ENCODE assay signal across 21 cellular contexts in the genomic region with DNA sequence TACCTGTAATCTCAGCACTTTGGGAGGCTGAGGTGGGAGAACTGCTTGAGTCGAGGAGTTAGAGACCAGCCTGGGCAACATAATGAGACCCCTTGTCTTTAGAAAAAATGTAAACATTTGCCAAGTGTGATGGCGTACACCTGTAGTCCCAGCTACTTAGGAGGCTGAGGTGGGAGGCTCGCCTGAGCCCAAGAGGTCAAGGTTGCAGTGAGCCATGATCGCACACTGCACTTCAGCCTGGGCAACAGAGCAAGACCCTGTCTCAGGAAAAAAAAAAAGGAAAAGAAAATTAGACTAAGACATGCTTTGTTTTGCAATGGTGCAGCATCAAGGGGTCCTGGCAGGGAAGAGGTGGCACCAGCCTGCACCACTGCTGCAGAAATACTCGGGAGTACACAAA. TPM values are rescaled to one million over a fixed set of nuclear protein-coding genes. Genes with fewer than 3 reads are reported as not detected.
DNase-seq lines count a peak whose midpoint lies in the region; ATAC-seq, FAIRE-seq and TF ChIP-seq lines count a peak whose summit lies in the region.
"Had no signal": no experiment of that assay in that cellular context is flagged by ENCODE, and none has a peak within 500 bp of the region (broad histone marks: within the 10 kb centered on the region; RNA-seq: fewer than 3 reads in every experiment).

No MANE protein-coding gene starts in this region.

- H2AFZ ChIP-seq in H9 (ENCODE audit: low read length) (no peak overlapping the region), astrocyte (ENCODE audit: low read depth, low read length) (no peak overlapping the region), SK-N-SH (ENCODE audit: low read depth) (no peak overlapping the region)
- H2AFZ ChIP-seq: GM23338 had no signal

- H3K9ac ChIP-seq in H9 (ENCODE audit: extremely low read depth, insufficient read length, low read length) = no peak overlapping the region
- H3K9ac ChIP-seq in astrocyte (ENCODE audit: low read length) = peak overlapping the region; percentile 39
- H3K9ac ChIP-seq in SK-N-SH = no peak overlapping the region
- H3K9ac ChIP-seq: BLaER1 had no signal

- no peaks in the 10 kb centered on the region for H3K27me3 Mint-ChIP-seq in H9 (ENCODE audit: low read depth)
- no peaks in the 10 kb centered on the region for H3K27me3 Mint-ChIP-seq in astrocyte (ENCODE audit: low read depth, unreplicated experiment)
- peaks cover 7% of the 10 kb centered on the region for H3K27me3 Mint-ChIP-seq in nephron progenitor cell (ENCODE audit: low read depth, poor library complexity)

- H3K9me3 ChIP-seq in A549 (no peaks in the 10 kb centered on the region), H9 (ENCODE audit: control insufficient read depth, low read depth, low read length) (no peaks in the 10 kb centered on the region), astrocyte (ENCODE audit: insufficient read depth, low read depth, low read length) (no peaks in the 10 kb centered on the region), spleen (no peaks in the 10 kb centered on the region), SK-N-SH (no peaks in the 10 kb centered on the region)
- H3K9me3 ChIP-seq: BLaER1, MG63 had no signal

- no peak for TF ChIP-seq EP300 in A549 (IDR thresholded peaks at IDR 0.05)
- no peak for TF ChIP-seq EP300 in SK-N-SH (IDR thresholded peaks at IDR 0.05; ENCODE audit: borderline replicate concordance in 1 of 2, low read depth in 1 of 2, low read length in 1 of 2)

- FAIRE-seq in A549 (lab: Jason Lieb, UNC) (no peak), astrocyte (lab: Jason Lieb, UNC) (no peak)
- FAIRE-seq: GM19239 had no signal

- no peaks in the 10 kb centered on the region for H3K9me2 ChIP-seq in SK-N-SH

- no peaks in the 10 kb centered on the region for H3F3A ChIP-seq in SK-N-SH (replicated peaks; ENCODE audit: insufficient read depth)

- H3K4me1 Mint-ChIP-seq in H9 = peaks cover 5% of the 10 kb centered on the region in 2 experiments; a peak in 1 of 4 replicates
- H3K4me1 Mint-ChIP-seq in astrocyte (ENCODE audit: low read depth, unreplicated experiment) = peaks cover 22% of the 10 kb centered on the region
- peaks cover 28% of the 10 kb centered on the region for H3K4me1 Mint-ChIP-seq in nephron progenitor cell

- H3K56ac ChIP-seq in H9 (ENCODE audit: insufficient read length, low read depth, low read length) = no peak overlapping the region

- H3K4me1 ChIP-seq in A549 (peaks cover 24% of the 10 kb centered on the region), H9 (ENCODE audit: insufficient read depth, low read length) (no peaks in the 10 kb centered on the region), astrocyte (ENCODE audit: insufficient read depth, low read length) (peaks cover 33% of the 10 kb centered on the region), spleen (peaks cover 0 to 18% (median 12%) of the 10 kb centered on the region in 6 donors), SK-N-SH (ENCODE audit: control insufficient read depth in 1 of 2, insufficient read depth in 2 of 2, low read depth in 1 of 2, low read length in 1 of 2) (no peaks in the 10 kb centered on the region)

- intact Hi-C loops in spleen (cut with DNase I; ENCODE audit: low total_unique reads) = no loop called here

- H3K36me3 ChIP-seq in astrocyte (ENCODE audit: insufficient read depth, low read length) (peaks cover 14% of the 10 kb centered on the region), spleen (peaks cover 0 to 8% (median 0%) of the 10 kb centered on the region in 6 donors), SK-N-SH (replicated peaks in 1 of 2; ENCODE audit: control insufficient read depth in 1 of 2, insufficient read depth in 2 of 2, low read length in 1 of 2) (peaks cover 3 to 5% of the 10 kb centered on the region in 2 experiments)
- H3K36me3 ChIP-seq: BLaER1, MG63 had no signal

- POLR2A ChIA-PET in A549 (lab: Yijun Ruan, JAX) = no interaction called here
- POLR2A ChIA-PET in SK-N-SH (lab: Yijun Ruan, JAX) = no interaction called here

- H3K27ac ChIP-seq in A549 = peak overlapping the region; percentile 46 to 80; a peak in 5 of 6 replicates
- no peak overlapping the region for H3K27ac ChIP-seq in H9 (ENCODE audit: insufficient read length, low read depth, low read length)
- H3K27ac ChIP-seq in astrocyte (ENCODE audit: low read depth, low read length) = peak overlapping the region; percentile 44
- H3K27ac ChIP-seq in spleen = no peak overlapping the region
- H3K27ac ChIP-seq in SK-N-SH (ENCODE audit: low read depth in 2 of 2, low read length in 1 of 2) = no peak overlapping the region
- H3K27ac ChIP-seq: BLaER1, SK-N-MC had no signal

- no peak for TF ChIP-seq CTCF in A549 (IDR thresholded peaks at IDR 0.05)
- no peak for TF ChIP-seq CTCF in H9 (conservative IDR thresholded peaks at IDR 0.05)
- no peak for TF ChIP-seq CTCF in astrocyte (IDR thresholded peaks at IDR 0.05; ENCODE audit: insufficient read depth, low read depth, low read length)
- TF ChIP-seq CTCF in nephron progenitor cell (IDR thresholded peaks at IDR 0.05) = no peak
- no peak for TF ChIP-seq CTCF in spleen (IDR thresholded peaks at IDR 0.05 in 8 of 11, conservative IDR thresholded peaks at IDR 0.05 in 3 of 11)
- TF ChIP-seq CTCF in SK-N-SH (IDR thresholded peaks at IDR 0.05) = no peak

- H2BK15ac ChIP-seq in H9 (ENCODE audit: low read depth, low read length) = no peak overlapping the region

- H3K79me2 ChIP-seq in H9 (ENCODE audit: insufficient read depth, low read length) = no peaks in the 10 kb centered on the region
- peaks cover 18% of the 10 kb centered on the region for H3K79me2 ChIP-seq in astrocyte (ENCODE audit: insufficient read depth, low read length)
- peaks cover 6% of the 10 kb centered on the region; the same call in 1 of the 2 replicates for H3K79me2 ChIP-seq in SK-N-SH (ENCODE audit: insufficient read depth)

- no peak overlapping the region for H3T11ph ChIP-seq in H9 (ENCODE audit: low read length)

- no peak overlapping the region for H2BK20ac ChIP-seq in H9 (ENCODE audit: low read depth, low read length, poor library complexity, severe bottlenecking)

- no peaks in the 10 kb centered on the region for H3K9me3 Mint-ChIP-seq in H9
- H3K9me3 Mint-ChIP-seq in astrocyte (ENCODE audit: unreplicated experiment) = no peaks in the 10 kb centered on the region
- no peaks in the 10 kb centered on the region for H3K9me3 Mint-ChIP-seq in nephron progenitor cell
- H3K9me3 Mint-ChIP-seq: CD4-positive, alpha-beta memory T cell; GM23338 had no signal

- no peak overlapping the region for H2AK5ac ChIP-seq in H9 (ENCODE audit: insufficient read length, low read length)

- H2BK120ac ChIP-seq in H9 (ENCODE audit: low read depth, low read length, poor library complexity, severe bottlenecking) = no peak overlapping the region

- WGBS in A549 (ENCODE audit: missing lambda C conversion rate) = 78% methylated on average over 5 of the region's 5 CpGs
- no CpG with 5 or more reads among the region's 5 CpGs for WGBS in H9 (ENCODE audit: extremely low coverage, insufficient read length, low lambda C conversion rate)
- WGBS in spleen, 5 donors = 80 to 87% (median 85%) methylated on average over 5 of the region's 5 CpGs
- 80% methylated on average over 5 of the region's 5 CpGs for WGBS in SK-N-SH (ENCODE audit: low lambda C conversion rate)

- no peak for DNase-seq in A549 (ENCODE audit: low read depth in 1 of 2, low spot score in 1 of 2)
- no peak for DNase-seq in H9
- DNase-seq in astrocyte (ENCODE audit: low read depth) = no peak
- no peak for DNase-seq in nephron progenitor cell
- no peak for DNase-seq in spleen
- DNase-seq in NCI-H1694 (lab: John Stamatoyannopoulos, UW) = no peak
- no peak for DNase-seq in SK-N-SH
- no peak for DNase-seq in A172 (ENCODE audit: low spot score)
- DNase-seq: CD4-positive, alpha-beta memory T cell; DMS153; GDM1; NCI-H1048; NCI-H1436; NCI-H2081; NCI-H748 treated with DMSO at 0.1 percent for 48 hours; NK-92 treated with Interleukin-12 subunit alpha and Interleukin-12 subunit beta, amount 100 ng/mL, for 24 hours had no signal

- TF ChIP-seq RAD21 in A549 (conservative IDR thresholded peaks at IDR 0.05 in 1 of 2, IDR thresholded peaks at IDR 0.05 in 1 of 2) = no peak
- TF ChIP-seq RAD21 in SK-N-SH (IDR thresholded peaks at IDR 0.05; ENCODE audit: low read length) = no peak

- H3K4me3 Mint-ChIP-seq in H9 (no peak overlapping the region), astrocyte (ENCODE audit: unreplicated experiment) (no peak overlapping the region), nephron progenitor cell (no peak overlapping the region)
- H3K4me3 Mint-ChIP-seq: CD4-positive, alpha-beta memory T cell; GM23338 had no signal

- no peak overlapping the region for H3K23ac ChIP-seq in H9 (ENCODE audit: insufficient read length, low read depth, low read length)

- H4K5ac ChIP-seq in H9 (ENCODE audit: insufficient read length, low read depth, low read length) = no peak overlapping the region

- CTCF ChIA-PET in A549 (lab: Yijun Ruan, JAX) = interaction anchor here (0.8 to 1.2 kb wide), 2 partner anchors 35 to 89 kb away, joined by 3 read pairs; a partner anchor contains a TSS
- CTCF ChIA-PET in SK-N-SH (lab: Yijun Ruan, JAX) = interaction anchor here (1.0 to 1.8 kb wide), 4 partner anchors 11 to 345 kb away, joined by 3 to 7 read pairs (median 3); a partner anchor contains a TSS

- no peaks in the 10 kb centered on the region for H4K20me1 ChIP-seq in H9 (ENCODE audit: control insufficient read depth, insufficient read depth, insufficient read length)
- H4K20me1 ChIP-seq in astrocyte (ENCODE audit: insufficient read depth, low read length) = peaks cover 76% of the 10 kb centered on the region
- peaks cover 21% of the 10 kb centered on the region; the same call in 1 of the 2 replicates for H4K20me1 ChIP-seq in SK-N-SH (ENCODE audit: insufficient read depth)
- H4K20me1 ChIP-seq: BLaER1 had no signal

- H2BK12ac ChIP-seq in H9 (ENCODE audit: insufficient read length, low read depth, low read length) = no peak overlapping the region

- ATAC-seq in A549 = no peak
- ATAC-seq: GM23338 had no signal

- no peak overlapping the region for H3K18ac ChIP-seq in H9 (ENCODE audit: insufficient read length, low read depth, low read length)

- H3K79me1 ChIP-seq in H9 (ENCODE audit: insufficient read depth, low read depth, low read length, poor library complexity, severe bottlenecking) = no peaks in the 10 kb centered on the region

- no peak overlapping the region for H4K8ac ChIP-seq in H9 (replicated peaks; ENCODE audit: insufficient read length, low read depth, low read length)

- H3K4me2 ChIP-seq in A549 (peak overlapping the region; percentile 50), H9 (ENCODE audit: insufficient read depth, insufficient read length, low read length) (no peak overlapping the region), astrocyte (ENCODE audit: low read length) (peak overlapping the region; percentile 34), SK-N-SH (no peak overlapping the region)
- H3K4me2 ChIP-seq: BLaER1, GM23338 had no signal

- H4K91ac ChIP-seq in H9 (ENCODE audit: insufficient read length, low read depth, low read length) = no peak overlapping the region

- no peak overlapping the region for H3K4me3 ChIP-seq in A549
- no peak overlapping the region for H3K4me3 ChIP-seq in astrocyte (ENCODE audit: insufficient read depth, low read depth, low read length)
- H3K4me3 ChIP-seq in spleen = no peak overlapping the region
- no peak overlapping the region for H3K4me3 ChIP-seq in SK-N-SH (ENCODE audit: low read depth in 2 of 2, low read length in 1 of 2)
- H3K4me3 ChIP-seq: BLaER1, GM23338, MG63, SK-N-MC had no signal

- H2BK5ac ChIP-seq in H9 (ENCODE audit: insufficient read length, low read length) = no peak overlapping the region

- H3K4ac ChIP-seq in H9 (ENCODE audit: low read depth, low read length) = no peak overlapping the region

- no peaks in the 10 kb centered on the region for H3K23me2 ChIP-seq in H9 (ENCODE audit: insufficient read length, low read depth, low read length, poor library complexity, severe bottlenecking)

- H3K27ac Mint-ChIP-seq in H9 = peak overlapping the region; percentile 35 to 95 (median 77); a peak in 2 of 7 replicates
- H3K27ac Mint-ChIP-seq in astrocyte (ENCODE audit: unreplicated experiment) = peak overlapping the region; percentile 83
- H3K27ac Mint-ChIP-seq in nephron progenitor cell = peak overlapping the region; percentile 12
- H3K27ac Mint-ChIP-seq: CD4-positive, alpha-beta memory T cell had no signal

- no peak for TF ChIP-seq POLR2A in A549 (IDR thresholded peaks at IDR 0.05; ENCODE audit: low read length)
- TF ChIP-seq POLR2A in spleen (IDR thresholded peaks at IDR 0.05) = no peak

- H3K14ac ChIP-seq in H9 (ENCODE audit: insufficient read depth, low read length) = no peak overlapping the region

- peaks cover 0 to 9% (median 0%) of the 10 kb centered on the region in 3 experiments; a peak in 4 of 7 replicates for H3K36me3 Mint-ChIP-seq in H9 (ENCODE audit: insufficient read depth in 1 of 3, low read depth in 3 of 3)
- peaks cover 27% of the 10 kb centered on the region for H3K36me3 Mint-ChIP-seq in astrocyte (ENCODE audit: low read depth, unreplicated experiment)
- no peaks in the 10 kb centered on the region for H3K36me3 Mint-ChIP-seq in nephron progenitor cell (ENCODE audit: low read depth)
- H3K36me3 Mint-ChIP-seq: CD4-positive, alpha-beta memory T cell had no signal

- H3K27me3 ChIP-seq in H9 (ENCODE audit: insufficient read depth, low read length) (no peaks in the 10 kb centered on the region), astrocyte (ENCODE audit: insufficient read depth, low read length) (no peaks in the 10 kb centered on the region), spleen (replicated peaks in 1 of 7) (no peaks in the 10 kb centered on the region), SK-N-SH (ENCODE audit: insufficient read depth) (no peaks in the 10 kb centered on the region)
- H3K27me3 ChIP-seq: BLaER1, MG63 had no signal

RNA-seq across cellular contexts. Expression of a gene that starts 16.8 kb away (rescaled TPM):
- polyA plus RNA-seq in A549 (2011; rRNA removed) (3.6 and 3.7 TPM in 2 replicates), A549 (2017; fragmentation: RNase III; extraction: RNeasy Plus Mini Kit Qiagen cat#74134 plus additional on column Dnase treatment) (2.8 to 4.8 TPM (median 4.7 TPM) in 3 replicates), spleen (1 to 10 TPM; 1.2 to 2.8 (median 1.5) TPM), SK-N-SH (2012; rRNA removed) (1.8 and 2.1 TPM in 2 replicates)
- polyA plus RNA-seq in A549 (2012; cell fraction: cytosol; rRNA removed) = 1.5 and 1.9 TPM in 2 replicates
- polyA plus RNA-seq in A549 (2012; cell fraction: nucleus; rRNA removed) = 4.2 and 4.4 TPM in 2 replicates
- polyA minus RNA-seq in A549 (2011; rRNA and poly(A)+ RNA removed) = 4.5 and 27.1 TPM in 2 replicates
- total RNA-seq in H9 (2021) (3.8 and 4.1 TPM in 2 replicates), astrocyte (5.4 and 8.2 TPM in 2 replicates), spleen (10 to 100 TPM in 1 of 7 donors, 1 to 10 TPM in 6; 5.7 to 10.5 (median 6.8) TPM)
- polyA plus RNA-seq in SK-N-SH (2012; cell fraction: cytosol; rRNA removed) = 1.1 and 1.4 TPM in 2 replicates
- polyA plus RNA-seq in SK-N-SH (2012; cell fraction: nucleus; rRNA removed) = 4.3 and 5.7 TPM in 2 replicates
- total RNA-seq in A172 (2014; rRNA removed; shearing (Covaris generic)) = 2.3 and 4.2 TPM in 2 replicates

Comparison
In these comparisons a context has a peak if more than half of its experiments do, and no peak if none do; other contexts are left out.
1. H3K27ac ChIP-seq: peak in A549 (2 of 2) and astrocyte (single experiment); none in H9 (single experiment), spleen (0 of 8) and SK-N-SH (0 of 2).
2. H3K4me2 ChIP-seq: peak in A549 (single experiment) and astrocyte (single experiment); none in H9 (single experiment) and SK-N-SH (single experiment).
3. H3K27ac Mint-ChIP-seq: peak in every context shown above with its lines; median percentile 83 in astrocyte; 77 in H9; 12 in nephron progenitor cell.